Comparison of ENCODE assay signal across 1 cellular context in the genomic region with DNA sequence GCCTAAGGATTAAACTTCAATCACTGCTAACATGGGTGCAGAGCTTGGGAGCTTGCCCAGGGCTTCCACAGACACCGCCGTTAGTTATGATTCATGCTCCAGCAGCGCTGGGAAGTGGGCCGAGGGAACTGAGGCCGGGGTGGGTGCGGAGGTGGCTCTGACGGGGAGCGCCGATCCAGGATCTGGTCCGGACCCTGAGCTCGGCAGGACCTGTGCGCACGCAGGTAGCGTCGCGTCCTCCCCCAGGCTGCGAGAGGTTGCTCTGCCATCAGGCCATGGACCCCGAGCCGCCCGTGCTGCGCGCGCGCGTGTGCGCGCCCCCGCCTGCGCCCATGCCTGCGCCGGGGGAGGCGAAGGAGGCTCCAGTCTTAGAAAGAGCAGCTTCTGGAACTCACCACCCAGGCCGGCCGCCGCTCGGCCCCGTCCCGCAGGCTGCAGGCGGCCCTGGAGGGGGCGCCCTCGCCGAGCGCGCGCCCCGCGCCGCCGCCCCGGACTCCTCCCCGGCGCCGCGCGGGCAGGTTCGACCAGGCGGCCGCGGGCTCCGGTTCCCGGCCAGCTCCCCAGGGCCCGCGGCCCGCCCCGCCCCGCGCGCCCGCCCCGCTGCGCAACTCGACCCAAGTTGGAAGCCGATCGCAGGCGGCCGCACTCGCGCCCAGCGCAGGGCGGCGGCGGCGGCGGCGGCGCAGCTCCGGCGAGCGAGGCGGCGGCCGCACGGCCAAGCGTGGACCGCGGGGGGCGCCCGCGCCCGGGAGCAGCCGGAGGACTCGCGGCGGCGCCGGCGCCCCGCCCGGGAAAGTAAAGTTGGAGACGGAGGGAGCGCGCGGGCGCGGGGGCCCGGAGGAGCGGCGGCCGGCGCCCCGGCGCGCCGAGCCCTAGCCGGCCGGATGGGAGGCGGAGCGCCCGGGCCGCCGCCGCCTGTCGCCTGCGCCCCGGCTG.
TF ChIP-seq lines count a peak whose summit lies in the region.

No MANE protein-coding gene starts in this region.

TF ChIP-seq in WTC11, 78 proteins besides CTCF, POLR2A, EP300 and RAD21 (continued from another document):
- TF ChIP-seq, protein P1, sequence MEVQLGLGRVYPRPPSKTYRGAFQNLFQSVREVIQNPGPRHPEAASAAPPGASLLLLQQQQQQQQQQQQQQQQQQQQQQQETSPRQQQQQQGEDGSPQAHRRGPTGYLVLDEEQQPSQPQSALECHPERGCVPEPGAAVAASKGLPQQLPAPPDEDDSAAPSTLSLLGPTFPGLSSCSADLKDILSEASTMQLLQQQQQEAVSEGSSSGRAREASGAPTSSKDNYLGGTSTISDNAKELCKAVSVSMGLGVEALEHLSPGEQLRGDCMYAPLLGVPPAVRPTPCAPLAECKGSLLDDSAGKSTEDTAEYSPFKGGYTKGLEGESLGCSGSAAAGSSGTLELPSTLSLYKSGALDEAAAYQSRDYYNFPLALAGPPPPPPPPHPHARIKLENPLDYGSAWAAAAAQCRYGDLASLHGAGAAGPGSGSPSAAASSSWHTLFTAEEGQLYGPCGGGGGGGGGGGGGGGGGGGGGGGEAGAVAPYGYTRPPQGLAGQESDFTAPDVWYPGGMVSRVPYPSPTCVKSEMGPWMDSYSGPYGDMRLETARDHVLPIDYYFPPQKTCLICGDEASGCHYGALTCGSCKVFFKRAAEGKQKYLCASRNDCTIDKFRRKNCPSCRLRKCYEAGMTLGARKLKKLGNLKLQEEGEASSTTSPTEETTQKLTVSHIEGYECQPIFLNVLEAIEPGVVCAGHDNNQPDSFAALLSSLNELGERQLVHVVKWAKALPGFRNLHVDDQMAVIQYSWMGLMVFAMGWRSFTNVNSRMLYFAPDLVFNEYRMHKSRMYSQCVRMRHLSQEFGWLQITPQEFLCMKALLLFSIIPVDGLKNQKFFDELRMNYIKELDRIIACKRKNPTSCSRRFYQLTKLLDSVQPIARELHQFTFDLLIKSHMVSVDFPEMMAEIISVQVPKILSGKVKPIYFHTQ (CRISPR knock-in tag; IDR thresholded peaks at IDR 0.05) = no peak
- 0 out of 2 replicates have a peak, but pooled peaks have one; percentile 49 for TF ChIP-seq KAT7 (CRISPR knock-in tag; IDR thresholded peaks at IDR 0.05; ENCODE audit: borderline replicate concordance)
- TF ChIP-seq, protein P2, sequence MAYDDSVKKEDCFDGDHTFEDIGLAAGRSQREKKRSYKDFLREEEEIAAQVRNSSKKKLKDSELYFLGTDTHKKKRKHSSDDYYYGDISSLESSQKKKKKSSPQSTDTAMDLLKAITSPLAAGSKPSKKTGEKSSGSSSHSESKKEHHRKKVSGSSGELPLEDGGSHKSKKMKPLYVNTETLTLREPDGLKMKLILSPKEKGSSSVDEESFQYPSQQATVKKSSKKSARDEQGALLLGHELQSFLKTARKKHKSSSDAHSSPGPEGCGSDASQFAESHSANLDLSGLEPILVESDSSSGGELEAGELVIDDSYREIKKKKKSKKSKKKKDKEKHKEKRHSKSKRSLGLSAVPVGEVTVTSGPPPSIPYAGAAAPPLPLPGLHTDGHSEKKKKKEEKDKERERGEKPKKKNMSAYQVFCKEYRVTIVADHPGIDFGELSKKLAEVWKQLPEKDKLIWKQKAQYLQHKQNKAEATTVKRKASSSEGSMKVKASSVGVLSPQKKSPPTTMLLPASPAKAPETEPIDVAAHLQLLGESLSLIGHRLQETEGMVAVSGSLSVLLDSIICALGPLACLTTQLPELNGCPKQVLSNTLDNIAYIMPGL (CRISPR knock-in tag; IDR thresholded peaks at IDR 0.05) = peak; percentile 37; the same call in 1 of the 2 replicates
- no peak for TF ChIP-seq SOX15 (CRISPR knock-in tag; IDR thresholded peaks at IDR 0.05)
- TF ChIP-seq, protein P3, sequence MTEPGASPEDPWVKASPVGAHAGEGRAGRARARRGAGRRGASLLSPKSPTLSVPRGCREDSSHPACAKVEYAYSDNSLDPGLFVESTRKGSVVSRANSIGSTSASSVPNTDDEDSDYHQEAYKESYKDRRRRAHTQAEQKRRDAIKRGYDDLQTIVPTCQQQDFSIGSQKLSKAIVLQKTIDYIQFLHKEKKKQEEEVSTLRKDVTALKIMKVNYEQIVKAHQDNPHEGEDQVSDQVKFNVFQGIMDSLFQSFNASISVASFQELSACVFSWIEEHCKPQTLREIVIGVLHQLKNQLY (CRISPR knock-in tag; IDR thresholded peaks at IDR 0.05) = no peak
- TF ChIP-seq GRHL2 (CRISPR knock-in tag; IDR thresholded peaks at IDR 0.05; ENCODE audit: insufficient replicate concordance, severe bottlenecking) = no peak
- TF ChIP-seq, protein P4, sequence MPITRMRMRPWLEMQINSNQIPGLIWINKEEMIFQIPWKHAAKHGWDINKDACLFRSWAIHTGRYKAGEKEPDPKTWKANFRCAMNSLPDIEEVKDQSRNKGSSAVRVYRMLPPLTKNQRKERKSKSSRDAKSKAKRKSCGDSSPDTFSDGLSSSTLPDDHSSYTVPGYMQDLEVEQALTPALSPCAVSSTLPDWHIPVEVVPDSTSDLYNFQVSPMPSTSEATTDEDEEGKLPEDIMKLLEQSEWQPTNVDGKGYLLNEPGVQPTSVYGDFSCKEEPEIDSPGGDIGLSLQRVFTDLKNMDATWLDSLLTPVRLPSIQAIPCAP (CRISPR knock-in tag; IDR thresholded peaks at IDR 0.05) = no peak
- no peak for TF ChIP-seq OVOL2 (CRISPR knock-in tag; IDR thresholded peaks at IDR 0.05; ENCODE audit: borderline replicate concordance)
- TF ChIP-seq ZNF396 (CRISPR knock-in tag; IDR thresholded peaks at IDR 0.05; ENCODE audit: borderline replicate concordance) = no peak
- no peak for TF ChIP-seq NFATC4 (CRISPR knock-in tag; IDR thresholded peaks at IDR 0.05)
- no peak for TF ChIP-seq JAZF1 (CRISPR knock-in tag; IDR thresholded peaks at IDR 0.05)
- TF ChIP-seq ZNF138 (CRISPR knock-in tag; conservative IDR thresholded peaks at IDR 0.05) = no peak
- peak; percentile 64; the same call in 1 of the 2 replicates for TF ChIP-seq FOXP1 (CRISPR knock-in tag; IDR thresholded peaks at IDR 0.05; ENCODE audit: borderline replicate concordance)
- TF ChIP-seq, protein P5, sequence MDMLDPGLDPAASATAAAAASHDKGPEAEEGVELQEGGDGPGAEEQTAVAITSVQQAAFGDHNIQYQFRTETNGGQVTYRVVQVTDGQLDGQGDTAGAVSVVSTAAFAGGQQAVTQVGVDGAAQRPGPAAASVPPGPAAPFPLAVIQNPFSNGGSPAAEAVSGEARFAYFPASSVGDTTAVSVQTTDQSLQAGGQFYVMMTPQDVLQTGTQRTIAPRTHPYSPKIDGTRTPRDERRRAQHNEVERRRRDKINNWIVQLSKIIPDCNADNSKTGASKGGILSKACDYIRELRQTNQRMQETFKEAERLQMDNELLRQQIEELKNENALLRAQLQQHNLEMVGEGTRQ (CRISPR knock-in tag; IDR thresholded peaks at IDR 0.05) = no peak
- TF ChIP-seq, protein P6, sequence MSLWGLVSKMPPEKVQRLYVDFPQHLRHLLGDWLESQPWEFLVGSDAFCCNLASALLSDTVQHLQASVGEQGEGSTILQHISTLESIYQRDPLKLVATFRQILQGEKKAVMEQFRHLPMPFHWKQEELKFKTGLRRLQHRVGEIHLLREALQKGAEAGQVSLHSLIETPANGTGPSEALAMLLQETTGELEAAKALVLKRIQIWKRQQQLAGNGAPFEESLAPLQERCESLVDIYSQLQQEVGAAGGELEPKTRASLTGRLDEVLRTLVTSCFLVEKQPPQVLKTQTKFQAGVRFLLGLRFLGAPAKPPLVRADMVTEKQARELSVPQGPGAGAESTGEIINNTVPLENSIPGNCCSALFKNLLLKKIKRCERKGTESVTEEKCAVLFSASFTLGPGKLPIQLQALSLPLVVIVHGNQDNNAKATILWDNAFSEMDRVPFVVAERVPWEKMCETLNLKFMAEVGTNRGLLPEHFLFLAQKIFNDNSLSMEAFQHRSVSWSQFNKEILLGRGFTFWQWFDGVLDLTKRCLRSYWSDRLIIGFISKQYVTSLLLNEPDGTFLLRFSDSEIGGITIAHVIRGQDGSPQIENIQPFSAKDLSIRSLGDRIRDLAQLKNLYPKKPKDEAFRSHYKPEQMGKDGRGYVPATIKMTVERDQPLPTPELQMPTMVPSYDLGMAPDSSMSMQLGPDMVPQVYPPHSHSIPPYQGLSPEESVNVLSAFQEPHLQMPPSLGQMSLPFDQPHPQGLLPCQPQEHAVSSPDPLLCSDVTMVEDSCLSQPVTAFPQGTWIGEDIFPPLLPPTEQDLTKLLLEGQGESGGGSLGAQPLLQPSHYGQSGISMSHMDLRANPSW (CRISPR knock-in tag; conservative IDR thresholded peaks at IDR 0.05; ENCODE audit: low read depth) = no peak
- TF ChIP-seq TEAD4 (CRISPR knock-in tag; IDR thresholded peaks at IDR 0.05) = no peak
- TF ChIP-seq ZNF232 (CRISPR knock-in tag; IDR thresholded peaks at IDR 0.05) = no peak
- no peak for TF ChIP-seq MXD4 (CRISPR knock-in tag; IDR thresholded peaks at IDR 0.05; ENCODE audit: borderline replicate concordance)
- 0 out of 2 replicates have a peak, but pooled peaks have one; percentile 26 for TF ChIP-seq FOXK1 (CRISPR knock-in tag; IDR thresholded peaks at IDR 0.05)
- no peak for TF ChIP-seq JUN (CRISPR knock-in tag; IDR thresholded peaks at IDR 0.05)
- TF ChIP-seq, protein P7, sequence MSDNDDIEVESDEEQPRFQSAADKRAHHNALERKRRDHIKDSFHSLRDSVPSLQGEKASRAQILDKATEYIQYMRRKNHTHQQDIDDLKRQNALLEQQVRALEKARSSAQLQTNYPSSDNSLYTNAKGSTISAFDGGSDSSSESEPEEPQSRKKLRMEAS (CRISPR knock-in tag; IDR thresholded peaks at IDR 0.05) = peak; percentile 60; the same call in 1 of the 2 replicates
- TF ChIP-seq TCF7 (CRISPR knock-in tag; IDR thresholded peaks at IDR 0.05; ENCODE audit: low read depth) = no peak
- TF ChIP-seq PRRX2 (CRISPR knock-in tag; IDR thresholded peaks at IDR 0.05) = no peak
- TF ChIP-seq, protein P8, sequence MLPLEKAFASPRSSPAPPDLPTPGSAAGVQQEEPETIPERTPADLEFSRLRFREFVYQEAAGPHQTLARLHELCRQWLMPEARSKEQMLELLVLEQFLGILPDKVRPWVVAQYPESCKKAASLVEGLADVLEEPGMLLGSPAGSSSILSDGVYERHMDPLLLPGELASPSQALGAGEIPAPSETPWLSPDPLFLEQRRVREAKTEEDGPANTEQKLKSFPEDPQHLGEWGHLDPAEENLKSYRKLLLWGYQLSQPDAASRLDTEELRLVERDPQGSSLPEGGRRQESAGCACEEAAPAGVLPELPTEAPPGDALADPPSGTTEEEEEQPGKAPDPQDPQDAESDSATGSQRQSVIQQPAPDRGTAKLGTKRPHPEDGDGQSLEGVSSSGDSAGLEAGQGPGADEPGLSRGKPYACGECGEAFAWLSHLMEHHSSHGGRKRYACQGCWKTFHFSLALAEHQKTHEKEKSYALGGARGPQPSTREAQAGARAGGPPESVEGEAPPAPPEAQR (CRISPR knock-in tag; IDR thresholded peaks at IDR 0.05) = no peak
- TF ChIP-seq TP53 (CRISPR knock-in tag; IDR thresholded peaks at IDR 0.05) = no peak
- TF ChIP-seq SMAD3 (CRISPR knock-in tag; IDR thresholded peaks at IDR 0.05; ENCODE audit: borderline replicate concordance) = no peak
- TF ChIP-seq, protein P9, sequence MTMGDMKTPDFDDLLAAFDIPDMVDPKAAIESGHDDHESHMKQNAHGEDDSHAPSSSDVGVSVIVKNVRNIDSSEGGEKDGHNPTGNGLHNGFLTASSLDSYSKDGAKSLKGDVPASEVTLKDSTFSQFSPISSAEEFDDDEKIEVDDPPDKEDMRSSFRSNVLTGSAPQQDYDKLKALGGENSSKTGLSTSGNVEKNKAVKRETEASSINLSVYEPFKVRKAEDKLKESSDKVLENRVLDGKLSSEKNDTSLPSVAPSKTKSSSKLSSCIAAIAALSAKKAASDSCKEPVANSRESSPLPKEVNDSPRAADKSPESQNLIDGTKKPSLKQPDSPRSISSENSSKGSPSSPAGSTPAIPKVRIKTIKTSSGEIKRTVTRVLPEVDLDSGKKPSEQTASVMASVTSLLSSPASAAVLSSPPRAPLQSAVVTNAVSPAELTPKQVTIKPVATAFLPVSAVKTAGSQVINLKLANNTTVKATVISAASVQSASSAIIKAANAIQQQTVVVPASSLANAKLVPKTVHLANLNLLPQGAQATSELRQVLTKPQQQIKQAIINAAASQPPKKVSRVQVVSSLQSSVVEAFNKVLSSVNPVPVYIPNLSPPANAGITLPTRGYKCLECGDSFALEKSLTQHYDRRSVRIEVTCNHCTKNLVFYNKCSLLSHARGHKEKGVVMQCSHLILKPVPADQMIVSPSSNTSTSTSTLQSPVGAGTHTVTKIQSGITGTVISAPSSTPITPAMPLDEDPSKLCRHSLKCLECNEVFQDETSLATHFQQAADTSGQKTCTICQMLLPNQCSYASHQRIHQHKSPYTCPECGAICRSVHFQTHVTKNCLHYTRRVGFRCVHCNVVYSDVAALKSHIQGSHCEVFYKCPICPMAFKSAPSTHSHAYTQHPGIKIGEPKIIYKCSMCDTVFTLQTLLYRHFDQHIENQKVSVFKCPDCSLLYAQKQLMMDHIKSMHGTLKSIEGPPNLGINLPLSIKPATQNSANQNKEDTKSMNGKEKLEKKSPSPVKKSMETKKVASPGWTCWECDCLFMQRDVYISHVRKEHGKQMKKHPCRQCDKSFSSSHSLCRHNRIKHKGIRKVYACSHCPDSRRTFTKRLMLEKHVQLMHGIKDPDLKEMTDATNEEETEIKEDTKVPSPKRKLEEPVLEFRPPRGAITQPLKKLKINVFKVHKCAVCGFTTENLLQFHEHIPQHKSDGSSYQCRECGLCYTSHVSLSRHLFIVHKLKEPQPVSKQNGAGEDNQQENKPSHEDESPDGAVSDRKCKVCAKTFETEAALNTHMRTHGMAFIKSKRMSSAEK (CRISPR knock-in tag; IDR thresholded peaks at IDR 0.05; ENCODE audit: borderline replicate concordance) = no peak
- TF ChIP-seq, protein P10, sequence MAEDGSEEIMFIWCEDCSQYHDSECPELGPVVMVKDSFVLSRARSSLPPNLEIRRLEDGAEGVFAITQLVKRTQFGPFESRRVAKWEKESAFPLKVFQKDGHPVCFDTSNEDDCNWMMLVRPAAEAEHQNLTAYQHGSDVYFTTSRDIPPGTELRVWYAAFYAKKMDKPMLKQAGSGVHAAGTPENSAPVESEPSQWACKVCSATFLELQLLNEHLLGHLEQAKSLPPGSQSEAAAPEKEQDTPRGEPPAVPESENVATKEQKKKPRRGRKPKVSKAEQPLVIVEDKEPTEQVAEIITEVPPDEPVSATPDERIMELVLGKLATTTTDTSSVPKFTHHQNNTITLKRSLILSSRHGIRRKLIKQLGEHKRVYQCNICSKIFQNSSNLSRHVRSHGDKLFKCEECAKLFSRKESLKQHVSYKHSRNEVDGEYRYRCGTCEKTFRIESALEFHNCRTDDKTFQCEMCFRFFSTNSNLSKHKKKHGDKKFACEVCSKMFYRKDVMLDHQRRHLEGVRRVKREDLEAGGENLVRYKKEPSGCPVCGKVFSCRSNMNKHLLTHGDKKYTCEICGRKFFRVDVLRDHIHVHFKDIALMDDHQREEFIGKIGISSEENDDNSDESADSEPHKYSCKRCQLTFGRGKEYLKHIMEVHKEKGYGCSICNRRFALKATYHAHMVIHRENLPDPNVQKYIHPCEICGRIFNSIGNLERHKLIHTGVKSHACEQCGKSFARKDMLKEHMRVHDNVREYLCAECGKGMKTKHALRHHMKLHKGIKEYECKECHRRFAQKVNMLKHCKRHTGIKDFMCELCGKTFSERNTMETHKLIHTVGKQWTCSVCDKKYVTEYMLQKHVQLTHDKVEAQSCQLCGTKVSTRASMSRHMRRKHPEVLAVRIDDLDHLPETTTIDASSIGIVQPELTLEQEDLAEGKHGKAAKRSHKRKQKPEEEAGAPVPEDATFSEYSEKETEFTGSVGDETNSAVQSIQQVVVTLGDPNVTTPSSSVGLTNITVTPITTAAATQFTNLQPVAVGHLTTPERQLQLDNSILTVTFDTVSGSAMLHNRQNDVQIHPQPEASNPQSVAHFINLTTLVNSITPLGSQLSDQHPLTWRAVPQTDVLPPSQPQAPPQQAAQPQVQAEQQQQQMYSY (CRISPR knock-in tag; IDR thresholded peaks at IDR 0.05) = 0 out of 2 replicates have a peak, but pooled peaks have one; percentile 11
- TF ChIP-seq NFYB (CRISPR knock-in tag; conservative IDR thresholded peaks at IDR 0.05; ENCODE audit: low read depth) = no peak
TF ChIP-seq in WTC11: peak in this region for 6.
